16 cellular contexts compared by ENCODE assay signal in the genomic region with DNA sequence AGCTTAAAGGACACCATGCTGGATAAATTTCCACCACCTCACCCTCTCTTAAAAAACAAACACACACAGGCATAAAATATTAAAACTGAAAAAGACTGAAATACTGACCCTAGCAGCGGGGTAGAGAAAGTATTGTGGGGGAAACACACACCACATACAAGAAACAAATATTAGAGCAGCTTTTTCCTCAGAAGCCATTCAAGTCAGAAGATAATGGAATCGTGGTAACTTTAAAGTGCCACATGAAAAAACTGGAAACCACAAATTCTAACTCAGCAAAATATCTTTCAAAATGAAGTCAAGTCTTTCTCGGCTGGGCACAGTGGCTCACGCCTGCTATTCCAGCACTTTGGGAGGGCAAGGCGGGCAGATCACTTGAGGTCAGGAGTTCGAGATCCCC.
DNase-seq lines count a peak whose midpoint lies in the region; ATAC-seq and TF ChIP-seq lines count a peak whose summit lies in the region.
"Had no signal": no experiment of that assay in that cellular context is flagged by ENCODE, and none has a peak within 500 bp of the region (broad histone marks: within the 10 kb centered on the region; RNA-seq: fewer than 3 reads in every experiment).

No MANE protein-coding gene starts in this region.

- H3K36me3 ChIP-seq in DND-41 (ENCODE audit: insufficient read depth, low read length) (no peaks in the 10 kb centered on the region), Loucy (ENCODE audit: insufficient read depth, low read length) (no peaks in the 10 kb centered on the region), SK-N-MC (ENCODE audit: insufficient read depth, low read length) (no peaks in the 10 kb centered on the region; the same call in 1 of the 2 replicates), osteoblast (ENCODE audit: insufficient read depth, low read length) (no peaks in the 10 kb centered on the region), adrenal gland (replicated peaks in 1 of 2) (no peaks in the 10 kb centered on the region)
- H3K36me3 ChIP-seq: BLaER1 treated with 17β-estradiol and CSF1 and Interleukin-3, amounts not matched to agents 10 nM and 100 nM; HAP-1 had no signal

- H3K9ac ChIP-seq in DND-41 (ENCODE audit: low read depth, low read length) = no peak overlapping the region
- H3K9ac ChIP-seq in Loucy (ENCODE audit: low read depth, low read length, poor library complexity, severe bottlenecking) = no peak overlapping the region
- H3K9ac ChIP-seq in SK-N-MC (ENCODE audit: insufficient read length) = no peak overlapping the region
- H3K9ac ChIP-seq: BLaER1 treated with 17β-estradiol and CSF1 and Interleukin-3, amounts not matched to agents 10 nM and 100 nM; GM23248 had no signal

- H2AFZ ChIP-seq in DND-41 (ENCODE audit: low read depth, low read length) (no peak overlapping the region), Loucy (ENCODE audit: low read length) (no peak overlapping the region), osteoblast (ENCODE audit: low read length) (no peak overlapping the region)
- H2AFZ ChIP-seq: GM23248 had no signal

- no peaks in the 10 kb centered on the region for H3K9me3 ChIP-seq in DND-41 (ENCODE audit: insufficient read depth, low read length, severe bottlenecking)
- H3K9me3 ChIP-seq in Loucy (ENCODE audit: insufficient read depth, low read depth, low read length) = no peaks in the 10 kb centered on the region
- no peaks in the 10 kb centered on the region for H3K9me3 ChIP-seq in SK-N-MC (ENCODE audit: low read depth, low read length)
- no peaks in the 10 kb centered on the region for H3K9me3 ChIP-seq in osteoblast (ENCODE audit: low read depth, low read length)
- H3K9me3 ChIP-seq in adrenal gland (replicated peaks in 1 of 3) = no peaks in the 10 kb centered on the region
- H3K9me3 ChIP-seq: BLaER1 treated with 17β-estradiol and CSF1 and Interleukin-3, amounts not matched to agents 10 nM and 100 nM; HAP-1 had no signal

- H3K4me1 ChIP-seq in DND-41 (ENCODE audit: insufficient read depth, low read length) (peaks cover 5% of the 10 kb centered on the region; the same call in 1 of the 2 replicates), Loucy (ENCODE audit: insufficient read depth, low read length, poor library complexity, severe bottlenecking) (peaks cover 10% of the 10 kb centered on the region), osteoblast (ENCODE audit: insufficient read depth, low read length) (no peaks in the 10 kb centered on the region), adrenal gland (replicated peaks in 1 of 2) (no peaks in the 10 kb centered on the region)

- intact Hi-C loops in adrenal gland (cut with DNase I) = no loop called here

- no peak overlapping the region for H3K4me3 ChIP-seq in DND-41 (ENCODE audit: low read depth in 1 of 2, low read length in 2 of 2)
- H3K4me3 ChIP-seq in Loucy (ENCODE audit: low read length, poor library complexity, severe bottlenecking) = peak overlapping the region; percentile 5
- H3K4me3 ChIP-seq in SK-N-MC = no peak overlapping the region; the same call in 1 of the 2 replicates
- no peak overlapping the region for H3K4me3 ChIP-seq in osteoblast (ENCODE audit: insufficient read depth, low read length)
- no peak overlapping the region for H3K4me3 ChIP-seq in adrenal gland
- H3K4me3 ChIP-seq: BLaER1 treated with 17β-estradiol and CSF1 and Interleukin-3, amounts not matched to agents 10 nM and 100 nM; GM23248; HAP-1 had no signal

- peak; percentile 45; the same call in 1 of the 3 replicates for ATAC-seq in DND-41 (ENCODE audit: insufficient read depth, low read depth)
- ATAC-seq: HepG2 had no signal

- no peak for TF ChIP-seq POLR2A in adrenal gland (IDR thresholded peaks at IDR 0.05)

- WGBS in adrenal gland, 4 donors = 87 to 94% (median 92%) methylated on average over 6 of the region's 6 CpGs

- TF ChIP-seq CTCF in DND-41 (IDR thresholded peaks at IDR 0.05; ENCODE audit: borderline replicate concordance, extremely low read depth, low read length, poor library complexity, severe bottlenecking) = no peak
- no peak for TF ChIP-seq CTCF in Loucy (conservative IDR thresholded peaks at IDR 0.05; ENCODE audit: low read length)
- TF ChIP-seq CTCF in osteoblast (IDR thresholded peaks at IDR 0.05; ENCODE audit: extremely low read depth, low read depth, low read length) = no peak
- TF ChIP-seq CTCF in adrenal gland (IDR thresholded peaks at IDR 0.05) = no peak

- H3K4me2 ChIP-seq in DND-41 (ENCODE audit: insufficient read depth, low read length) (no peak overlapping the region), Loucy (ENCODE audit: low read depth, low read length, poor library complexity, severe bottlenecking) (peak overlapping the region; percentile 48), osteoblast (ENCODE audit: insufficient read depth, low read length) (no peak overlapping the region)
- H3K4me2 ChIP-seq: BLaER1 treated with 17β-estradiol and CSF1 and Interleukin-3, amounts not matched to agents 10 nM and 100 nM had no signal

- no peaks in the 10 kb centered on the region; the same call in 1 of the 2 replicates for H3F3A ChIP-seq in Loucy (ENCODE audit: low read depth)

- H3K27me3 ChIP-seq in DND-41 (ENCODE audit: insufficient read depth, low read length, poor library complexity) = no peaks in the 10 kb centered on the region
- peaks cover 39% of the 10 kb centered on the region for H3K27me3 ChIP-seq in Loucy (ENCODE audit: insufficient read depth, low read length, poor library complexity, severe bottlenecking)
- no peaks in the 10 kb centered on the region for H3K27me3 ChIP-seq in osteoblast (ENCODE audit: insufficient read depth, low read length)
- no peaks in the 10 kb centered on the region for H3K27me3 ChIP-seq in adrenal gland
- H3K27me3 ChIP-seq: BLaER1 treated with 17β-estradiol and CSF1 and Interleukin-3, amounts not matched to agents 10 nM and 100 nM had no signal

- no peaks in the 10 kb centered on the region for H4K20me1 ChIP-seq in DND-41 (ENCODE audit: insufficient read depth, low read length)
- H4K20me1 ChIP-seq in Loucy (ENCODE audit: insufficient read depth, low read length, poor library complexity, severe bottlenecking) = no peaks in the 10 kb centered on the region
- no peaks in the 10 kb centered on the region for H4K20me1 ChIP-seq in osteoblast (ENCODE audit: insufficient read depth, low read length)
- H4K20me1 ChIP-seq: BLaER1 treated with 17β-estradiol and CSF1 and Interleukin-3, amounts not matched to agents 10 nM and 100 nM had no signal

- H3K79me2 ChIP-seq in DND-41 (ENCODE audit: insufficient read depth, low read length) = no peaks in the 10 kb centered on the region
- H3K79me2 ChIP-seq in Loucy (ENCODE audit: insufficient read depth, low read length) = no peaks in the 10 kb centered on the region
- H3K79me2 ChIP-seq in osteoblast (ENCODE audit: insufficient read depth, low read length) = no peaks in the 10 kb centered on the region

- H3K9me2 ChIP-seq in Loucy (replicated peaks; ENCODE audit: low read depth, low read length) = no peaks in the 10 kb centered on the region

- H3K27ac ChIP-seq in DND-41 (ENCODE audit: low read length) = no peak overlapping the region
- peak overlapping the region; percentile 72; the same call in 1 of the 2 replicates for H3K27ac ChIP-seq in SK-N-MC
- no peak overlapping the region for H3K27ac ChIP-seq in osteoblast (ENCODE audit: low read depth, low read length)
- no peak overlapping the region for H3K27ac ChIP-seq in adrenal gland
- H3K27ac ChIP-seq: BLaER1 treated with 17β-estradiol and CSF1 and Interleukin-3, amounts not matched to agents 10 nM and 100 nM; GM23248 had no signal

- DNase-seq in DND-41 = no peak
- no peak for DNase-seq in SK-N-MC (ENCODE audit: low read depth, low spot score)
- peak; percentile 17 for DNase-seq in osteoblast (ENCODE audit: insufficient read length, low spot score, missing footprints)
- no peak for DNase-seq in adrenal gland
- DNase-seq in OCI-M1 (lab: John Stamatoyannopoulos, UW) = no peak
- no peak for DNase-seq in activated CD4-positive, alpha-beta T cell treated with anti-CD3 and anti-CD28 coated beads for 48 hours
- DNase-seq: CD4-positive, CD25-positive, alpha-beta regulatory T cell; CD8-positive, alpha-beta memory T cell; COR-L47; DMS 273 treated with DMSO at 0.1 percent for 48 hours; DMS53; GM23248 had no signal
